ENCODE assay signal across 9 cellular contexts in the genomic region with DNA sequence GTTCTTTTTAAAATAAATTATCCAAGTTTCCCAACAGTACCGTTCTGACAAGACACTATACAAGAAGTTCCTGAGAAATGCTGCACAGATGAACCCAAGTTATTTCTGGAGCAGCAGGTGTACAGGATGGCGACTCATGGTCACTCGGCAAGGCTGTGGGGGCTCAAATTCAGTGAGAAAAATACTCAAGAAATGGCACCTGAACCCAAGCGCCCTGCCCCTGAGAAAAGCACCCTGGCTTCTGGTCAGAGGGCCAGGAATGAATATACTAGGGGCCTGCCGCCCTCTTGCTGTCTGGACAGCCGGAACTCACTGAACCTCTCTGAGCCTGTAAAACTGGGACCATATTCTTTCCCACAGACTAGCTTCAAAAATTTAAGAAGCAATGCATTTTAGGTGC. TPM values are rescaled to one million over a fixed set of nuclear protein-coding genes. Genes with fewer than 3 reads are reported as not detected.
DNase-seq lines count a peak whose midpoint lies in the region; ATAC-seq and TF ChIP-seq lines count a peak whose summit lies in the region.
"Had no signal": no experiment of that assay in that cellular context is flagged by ENCODE, and none has a peak within 500 bp of the region (broad histone marks: within the 10 kb centered on the region; RNA-seq: fewer than 3 reads in every experiment).

No MANE protein-coding gene starts in this region.

- 44 to 69% (median 61%) methylated on average over 6 of the region's 6 CpGs for WGBS in spleen, 5 donors

- H3K4me1 ChIP-seq in HCT116 (ENCODE audit: control insufficient read depth in 1 of 2, insufficient read depth in 2 of 2, low read length in 2 of 2) (peaks cover 31 to 43% of the 10 kb centered on the region in 2 experiments), iPS-15b (ENCODE audit: control insufficient read depth, insufficient read depth, low read length) (peaks cover 8% of the 10 kb centered on the region), spleen (peaks cover 48 to 72% (median 60%) of the 10 kb centered on the region in 6 donors)

- peak overlapping the region; percentile 89 for H3K4me3 Mint-ChIP-seq in WTC11

- intact Hi-C loops in HCT116 (cut with micrococcal nuclease) = no loop called here
- intact Hi-C loops in spleen (cut with DNase I; ENCODE audit: low total_unique reads) = loop anchor here (5.0 to 10.0 kb wide), 2 partner anchors 36 to 63 kb away; no protein-coding TSS in a partner anchor

- H3K9ac ChIP-seq in HCT116 (ENCODE audit: low read length) (0 out of 2 replicates have a peak overlapping the region, but pooled peaks have one; percentile 71), iPS-15b (ENCODE audit: low read depth, low read length) (no peak overlapping the region)

- TF ChIP-seq CTCF in HCT116 (IDR thresholded peaks at IDR 0.05 in 2 of 3, conservative IDR thresholded peaks at IDR 0.05 in 1 of 3; ENCODE audit: borderline replicate concordance in 1 of 3, insufficient read depth in 1 of 3, low read depth in 2 of 3, low read length in 2 of 3) = no peak
- TF ChIP-seq CTCF in WTC11 (IDR thresholded peaks at IDR 0.05) = no peak
- no peak for TF ChIP-seq CTCF in spleen (IDR thresholded peaks at IDR 0.05 in 8 of 11, conservative IDR thresholded peaks at IDR 0.05 in 3 of 11)

- DNase-seq in HCT116 (ENCODE audit: low read depth, low spot score) (no peak), WTC11 (ENCODE audit: low spot score) (no peak), spleen (no peak), GM19238 (ENCODE audit: insufficient read length, low spot score) (no peak), ecto neural progenitor cell (ENCODE audit: low spot score) (no peak), kidney tubule cell (ENCODE audit: low spot score) (no peak)
- DNase-seq: aorta had no signal

- no peaks in the 10 kb centered on the region for H4K20me1 ChIP-seq in HCT116 (ENCODE audit: insufficient read depth)

- H3K4me2 ChIP-seq in HCT116 (ENCODE audit: low read length) = peak overlapping the region; percentile 82

- 0 out of 4 replicates have a peak, but pooled peaks cover 0 to 3% of the 10 kb centered on the region in 2 experiments for H3K9me3 ChIP-seq in HCT116 (ENCODE audit: control insufficient read depth in 1 of 2, insufficient read depth in 1 of 2, low read depth in 1 of 2, low read length in 2 of 2)
- no peaks in the 10 kb centered on the region for H3K9me3 ChIP-seq in iPS-15b (ENCODE audit: control insufficient read depth, insufficient read depth, low read length)
- H3K9me3 ChIP-seq in spleen = no peaks in the 10 kb centered on the region

- no peak overlapping the region for H2AFZ ChIP-seq in HCT116 (ENCODE audit: low read depth, low read length, poor library complexity, severe bottlenecking)

- H3K79me2 ChIP-seq in HCT116 (ENCODE audit: insufficient read depth, low read length) = peaks cover 58% of the 10 kb centered on the region

- H3K27me3 Mint-ChIP-seq in WTC11 (ENCODE audit: low read depth) = no peaks in the 10 kb centered on the region

- H3K27ac ChIP-seq in HCT116 (ENCODE audit: low read depth, low read length) (no peak overlapping the region), spleen (peak overlapping the region in 7 of 8 donors; percentile 36 to 98 (median 91))

- ATAC-seq in HCT116 (no peak), WTC11 (no peak), HG02588 (IDR thresholded peaks at IDR 0.05; ENCODE audit: unreplicated experiment) (no peak)

- RAD21 ChIA-PET in HCT116 (lab: Charles Lee; ENCODE audit: low non-redundant PET in 1 of 2, low total read pairs in 2 of 2, uncharacterized antibody in 2 of 2, unreplicated experiment in 2 of 2) = no interaction called here

- 0 out of 4 replicates have a peak, but pooled peaks cover 0 to 3% of the 10 kb centered on the region in 2 experiments for H3K36me3 ChIP-seq in HCT116 (ENCODE audit: control insufficient read depth in 1 of 2, insufficient read depth in 2 of 2, low read length in 2 of 2)
- H3K36me3 ChIP-seq in iPS-15b (ENCODE audit: control insufficient read depth, insufficient read depth, low read length) = no peaks in the 10 kb centered on the region
- H3K36me3 ChIP-seq in spleen = no peaks in the 10 kb centered on the region

- TF ChIP-seq RAD21 in HCT116 (IDR thresholded peaks at IDR 0.05; ENCODE audit: low read depth) = no peak

- no TSS peak for BruUV-seq in HCT116 (replicated peaks; lab: Mats Ljungman, UMichigan)

- CTCF ChIA-PET in HCT116 (lab: Charles Lee) (interaction anchor here (1.0 to 1.5 kb wide), 4 partner anchors 60 to 147 kb away, joined by 3 to 7 read pairs (median 4); no protein-coding TSS in a partner anchor), WTC11 (lab: Charles Lee) (interaction anchor here (0.8 to 2.9 kb wide), 11 partner anchors 13 to 191 kb away, joined by 3 to 34 read pairs (median 4); no protein-coding TSS in a partner anchor)

- H3K9me3 Mint-ChIP-seq in WTC11 = peaks cover 4% of the 10 kb centered on the region; the same call in 1 of the 2 replicates

- peaks cover 47% of the 10 kb centered on the region for H3K4me1 Mint-ChIP-seq in WTC11

- TF ChIP-seq POLR2A in HCT116 (IDR thresholded peaks at IDR 0.05; ENCODE audit: borderline replicate concordance, extremely low read depth, insufficient read depth, insufficient read length) (no peak), spleen (IDR thresholded peaks at IDR 0.05) (no peak)

- H3K27ac Mint-ChIP-seq in WTC11 = no peak overlapping the region

- H3K4me3 ChIP-seq in HCT116 (replicated peaks in 1 of 2; ENCODE audit: low read depth in 1 of 2, low read length in 2 of 2) (peak overlapping the region; percentile 69 to 86), iPS-15b (ENCODE audit: low read depth, low read length) (peak overlapping the region; percentile 79), spleen (peak overlapping the region; percentile 44 to 84 (median 58))

- POLR2A ChIA-PET in HCT116 (lab: Charles Lee) (no interaction called here), WTC11 (lab: Charles Lee) (interaction anchor here (1.0 kb wide), 1 partner anchor 41 kb away, joined by 4 read pairs; no protein-coding TSS in a partner anchor)

- no peaks in the 10 kb centered on the region for H3K36me3 Mint-ChIP-seq in WTC11

- no peaks in the 10 kb centered on the region for H3K9me2 ChIP-seq in HCT116 (ENCODE audit: insufficient read depth)

- H3K27me3 ChIP-seq in HCT116 (ENCODE audit: insufficient read depth, low read length) (no peaks in the 10 kb centered on the region), iPS-15b (ENCODE audit: control insufficient read depth, insufficient read depth, low read length) (no peaks in the 10 kb centered on the region), spleen (replicated peaks in 1 of 7) (no peaks in the 10 kb centered on the region)

TF ChIP-seq in HCT116, 20 proteins besides CTCF, POLR2A, EP300 and RAD21 (continues in another document):
- TF ChIP-seq ZNF274 (IDR thresholded peaks at IDR 0.05; ENCODE audit: low read depth, low read length) = no peak
- TF ChIP-seq FOSL1 (IDR thresholded peaks at IDR 0.05; ENCODE audit: low read depth) = no peak
- TF ChIP-seq ZFX (IDR thresholded peaks at IDR 0.05) = no peak
- TF ChIP-seq TCF7L2 (IDR thresholded peaks at IDR 0.05; ENCODE audit: borderline replicate concordance, extremely low read depth, insufficient read depth, insufficient read length) = no peak
- TF ChIP-seq ELF1 (IDR thresholded peaks at IDR 0.05; ENCODE audit: borderline replicate concordance, low read depth) = no peak
- TF ChIP-seq, protein P1, sequence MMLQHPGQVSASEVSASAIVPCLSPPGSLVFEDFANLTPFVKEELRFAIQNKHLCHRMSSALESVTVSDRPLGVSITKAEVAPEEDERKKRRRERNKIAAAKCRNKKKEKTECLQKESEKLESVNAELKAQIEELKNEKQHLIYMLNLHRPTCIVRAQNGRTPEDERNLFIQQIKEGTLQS (IDR thresholded peaks at IDR 0.05) = no peak
- TF ChIP-seq YY1 (IDR thresholded peaks at IDR 0.05; ENCODE audit: extremely low read depth, insufficient replicate concordance, low read depth, low read length) = no peak
- no peak for TF ChIP-seq CBX3 (IDR thresholded peaks at IDR 0.05; ENCODE audit: low read depth)
- no peak for TF ChIP-seq JUND (IDR thresholded peaks at IDR 0.05)
- TF ChIP-seq SRF (IDR thresholded peaks at IDR 0.05; ENCODE audit: low read depth) = no peak
- TF ChIP-seq EZH2phosphoT487 (IDR thresholded peaks at IDR 0.05; ENCODE audit: borderline replicate concordance) = no peak
- TF ChIP-seq CEBPB (IDR thresholded peaks at IDR 0.05; ENCODE audit: low read depth) = no peak

TF ChIP-seq in WTC11, 78 proteins besides CTCF, POLR2A, EP300 and RAD21:
- TF ChIP-seq ELF4 (CRISPR knock-in tag; IDR thresholded peaks at IDR 0.05; ENCODE audit: low read depth) (no peak), GTF2I (CRISPR knock-in tag; conservative IDR thresholded peaks at IDR 0.05) (no peak), RORB (CRISPR knock-in tag; IDR thresholded peaks at IDR 0.05) (no peak), ZNF263 (CRISPR knock-in tag; IDR thresholded peaks at IDR 0.05; ENCODE audit: low read depth) (no peak), CREB1 (CRISPR knock-in tag; IDR thresholded peaks at IDR 0.05) (no peak), NFATC4 (CRISPR knock-in tag; IDR thresholded peaks at IDR 0.05) (no peak), TEAD1 (CRISPR knock-in tag; IDR thresholded peaks at IDR 0.05) (no peak), HMGXB4 (CRISPR knock-in tag; IDR thresholded peaks at IDR 0.05) (no peak)

RNA-seq across cellular contexts. Expression of gene RAPGEF1, which starts 1.6 kb away (rescaled TPM):
- total RNA-seq in HCT116 (2021; ENCODE audit: unreplicated experiment) (43.0 TPM), WTC11 (2021) (57.9 to 66.2 TPM (median 65.7 TPM) in 3 replicates), spleen (100 to 1,000 TPM in 6 of 7 donors, 10 to 100 TPM in 1; 88.1 to 137 (median 118) TPM)
- 27.9 and 28.4 TPM in 2 replicates for polyA plus RNA-seq in HCT116 (2012)
- polyA plus RNA-seq in spleen = 10 to 100 TPM; 16.9 to 47.8 (median 19.9) TPM
